Comparison of ENCODE assay signal across 8 cellular contexts in genomic region chr2:168455692-168456525, GRCh38.
DNase-seq lines count a peak whose midpoint lies in the region; ATAC-seq and TF ChIP-seq lines count a peak whose summit lies in the region.

CERS6 (plus strand) TSS chr2:168456272; CDS start chr2:168456449, 177 bp downstream.

- H3K36me3 ChIP-seq in NT2/D1 (ENCODE audit: insufficient read depth, insufficient read length, low read length): peaks cover 8% of the 10 kb centered on the region
- H3K36me3 ChIP-seq in mucosa of rectum (ENCODE audit: control insufficient read depth in 2 of 2, insufficient read depth in 2 of 2, low read length in 2 of 2): no peaks in the 10 kb centered on the region

- H3K9ac ChIP-seq in NT2/D1 (ENCODE audit: insufficient read length, low read depth): peak within 1 kb of the TSS; percentile 93
- H3K9ac ChIP-seq in mucosa of rectum (ENCODE audit: low read depth in 1 of 2, low read length in 2 of 2): peak within 1 kb of the TSS; percentile 86 to 87

- peak; percentile 95 for ATAC-seq in GM19463 (IDR thresholded peaks at IDR 0.05; ENCODE audit: unreplicated experiment)

- H3K9me3 ChIP-seq in NT2/D1 (ENCODE audit: insufficient read depth, low read length): 0 out of 2 replicates have a peak, but pooled peaks cover 11% of the 10 kb centered on the region
- no peaks in the 10 kb centered on the region for H3K9me3 ChIP-seq in mucosa of rectum (ENCODE audit: control insufficient read depth in 2 of 2, low read length in 2 of 2)

- H3K27me3 ChIP-seq in NT2/D1 (ENCODE audit: insufficient read depth, insufficient read length) (peaks cover 6% of the 10 kb centered on the region), mucosa of rectum (ENCODE audit: control insufficient read depth in 2 of 2, insufficient read depth in 2 of 2, low read length in 2 of 2) (no peaks in the 10 kb centered on the region)

- peak; percentile 82 for TF ChIP-seq POLR2A in erythroblast (IDR thresholded peaks at IDR 0.05; ENCODE audit: low read length)

- DNase-seq in COLO829 (ENCODE audit: low spot score) (peak; percentile 84), HK-2 (ENCODE audit: unreplicated experiment) (peak; percentile 95), NT2/D1 (ENCODE audit: low read depth, low spot score) (peak; percentile 82), activated T-cell treated with anti-CD3 and anti-CD28 coated beads for 48 hours (ENCODE audit: low read depth) (peak; percentile 87), erythroblast (lab: John Stamatoyannopoulos, UW) (peak; percentile 94 to 95)
- DNase-seq in stimulated activated CD8-positive, alpha-beta memory T cell treated with anti-CD3 and anti-CD28 coated beads, Interleukin-4, amount 100 ng/mL, for 24 hours (ENCODE audit: low read depth): peak; percentile 85

- H3K4me3 ChIP-seq in NT2/D1 (ENCODE audit: insufficient read length, low read depth) (peak within 1 kb of the TSS; percentile 93), mucosa of rectum (ENCODE audit: low read length in 2 of 2) (peak within 1 kb of the TSS; percentile 83 to 94)

- H3K27ac ChIP-seq in mucosa of rectum (ENCODE audit: low read depth in 2 of 2, low read length in 2 of 2): peak within 1 kb of the TSS; percentile 85 to 92

- peaks cover 2% of the 10 kb centered on the region for H3K4me1 ChIP-seq in NT2/D1 (ENCODE audit: insufficient read depth, insufficient read length)
- peaks cover 0 to 17% of the 10 kb centered on the region in 2 donors for H3K4me1 ChIP-seq in mucosa of rectum (ENCODE audit: control insufficient read depth in 2 of 2, insufficient read depth in 2 of 2, low read length in 2 of 2)

Comparison
In these comparisons a context has a peak if more than half of its experiments do, and no peak if none do; other contexts are left out.
1. Peak in every context shown above with its lines: DNase-seq, ATAC-seq, H3K4me3 ChIP-seq and H3K27ac ChIP-seq.